ENCODE assay signal across 8 cellular contexts in genomic region chr15:30953731-30954378, GRCh38. TPM values are rescaled to one million over a fixed set of nuclear protein-coding genes. Genes with fewer than 3 reads are reported as not detected.
DNase-seq lines count a peak whose midpoint lies in the region; ATAC-seq and TF ChIP-seq lines count a peak whose summit lies in the region.

No MANE protein-coding gene starts in this region.

- peaks cover 0 to 7% (median 2%) of the 10 kb centered on the region in 7 donors for H3K9me3 Mint-ChIP-seq in CD14-positive monocyte

- H3K4me1 Mint-ChIP-seq in CD14-positive monocyte: peaks cover 13% of the 10 kb centered on the region

- DNase-seq in CD14-positive monocyte (ENCODE audit: low spot score) (no peak), M059J (ENCODE audit: low read depth) (peak; percentile 89), brain pericyte (ENCODE audit: low read depth, low spot score) (peak; percentile 21), NAMALWA (ENCODE audit: low spot score) (no peak), CD1c-positive myeloid dendritic cell (ENCODE audit: extremely low spot score) (no peak), DMS153 (lab: John Stamatoyannopoulos, UW) (no peak)

- peaks cover 90% of the 10 kb centered on the region for H3K36me3 ChIP-seq in mesodermal cell (ENCODE audit: control insufficient read depth, insufficient read depth, low read length)

- intact Hi-C loops in CD14-positive monocyte (cut with micrococcal nuclease): no loop called here

- H3K27me3 Mint-ChIP-seq in CD14-positive monocyte (ENCODE audit: low read depth in 3 of 3): no peaks in the 10 kb centered on the region

- no peaks in the 10 kb centered on the region for H3K9me3 ChIP-seq in mesodermal cell (ENCODE audit: control insufficient read depth, low read length)

- H3K4me3 Mint-ChIP-seq in CD14-positive monocyte: no peak overlapping the region

- H3K27ac Mint-ChIP-seq in CD14-positive monocyte: peak overlapping the region in 5 of 7 donors; percentile 6 to 73 (median 50)

- WGBS in mesodermal cell (ENCODE audit: insufficient coverage in 2 of 2), 2 experiments: 73 to 88% methylated on average over 3 to 6 of the region's 7 CpGs

- H3K27ac ChIP-seq in mesodermal cell (ENCODE audit: low read depth, low read length, severe bottlenecking): peak overlapping the region; percentile 46

- peaks cover 14% of the 10 kb centered on the region for H3K4me1 ChIP-seq in mesodermal cell (ENCODE audit: control insufficient read depth, insufficient read depth, low read length, poor library complexity, severe bottlenecking)

- H3K36me3 Mint-ChIP-seq in CD14-positive monocyte: peaks cover 90 to 96% of the 10 kb centered on the region in 2 donors

- no peak overlapping the region for H3K4me3 ChIP-seq in mesodermal cell (ENCODE audit: extremely low read depth, insufficient read depth, low read length, poor library complexity, severe bottlenecking)

- ATAC-seq in HG02798 (IDR thresholded peaks at IDR 0.05; ENCODE audit: poor library complexity, unreplicated experiment): no peak

- no peak for TF ChIP-seq CTCF in CD14-positive monocyte (IDR thresholded peaks at IDR 0.05)

RNA-seq across cellular contexts. Expression of gene MTMR10, which starts 37.6 kb away (rescaled TPM):
- 10 to 100 TPM in 1 of 2 donors, 1 to 10 TPM in 1; 8.7 to 15.9 TPM for polyA plus RNA-seq in CD14-positive monocyte
- total RNA-seq in M059J (2014; rRNA removed; shearing (Covaris generic)): 12.3 and 13.6 TPM in 2 replicates
- 13.5 TPM for polyA plus RNA-seq in mesodermal cell (2013, experiment 1 of 2)
- 14.5 TPM for polyA plus RNA-seq in mesodermal cell (2013, experiment 2 of 2)

RNA-seq across cellular contexts. Expression of gene FAN1, which starts 50.1 kb away (rescaled TPM):
- polyA plus RNA-seq in CD14-positive monocyte: under 1 TPM; 0.38 to 0.95 TPM
- 9.6 and 13.5 TPM in 2 replicates for total RNA-seq in M059J (2014; rRNA removed; shearing (Covaris generic))
- polyA plus RNA-seq in mesodermal cell (2013, experiment 1 of 2): 15.0 TPM
- polyA plus RNA-seq in mesodermal cell (2013, experiment 2 of 2): 16.5 TPM

Comparison
In these comparisons a context has a peak if more than half of its experiments do, and no peak if none do; other contexts are left out.
1. DNase-seq: peak in M059J (single experiment) and brain pericyte (single experiment); none in CD14-positive monocyte (single experiment), NAMALWA (single experiment), CD1c-positive myeloid dendritic cell (single experiment) and DMS153 (single experiment).